8 cellular contexts compared by ENCODE assay signal in the genomic region with DNA sequence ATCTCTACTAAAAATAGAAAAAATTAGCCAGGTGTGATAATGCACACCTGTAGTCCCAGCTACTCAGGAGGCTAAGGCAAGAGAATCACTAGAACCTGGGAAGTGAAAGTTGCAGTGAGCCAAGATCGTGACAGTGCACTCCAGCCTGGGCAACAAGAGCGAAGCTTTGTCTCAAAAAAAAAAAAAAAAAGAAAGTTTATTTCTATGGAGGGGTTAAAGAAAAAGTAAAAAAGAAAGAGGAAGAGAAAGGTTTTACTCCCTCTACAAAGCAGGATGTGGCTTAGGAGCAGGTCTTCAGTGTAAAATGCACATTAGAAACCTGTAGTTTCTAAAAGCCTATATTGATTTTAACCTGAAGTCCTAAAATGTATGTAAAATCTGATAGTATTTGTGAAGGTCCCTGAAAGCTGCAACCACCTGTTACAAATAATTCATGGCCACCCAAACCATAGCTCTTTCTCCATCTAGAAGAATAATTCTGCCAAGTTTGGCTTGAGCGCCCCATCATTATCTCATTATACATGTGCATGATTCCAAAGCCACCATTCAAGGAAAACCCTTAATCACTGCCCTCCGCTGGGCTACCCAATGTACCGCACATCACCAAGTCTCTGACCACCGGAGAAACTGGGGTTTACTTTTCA. TPM values are rescaled to one million over a fixed set of nuclear protein-coding genes. Genes with fewer than 3 reads are reported as not detected.
DNase-seq lines count a peak whose midpoint lies in the region; ATAC-seq and TF ChIP-seq lines count a peak whose summit lies in the region.

No MANE protein-coding gene starts in this region.

- no peak overlapping the region for H3K27ac ChIP-seq in RWPE2 (ENCODE audit: poor library complexity, severe bottlenecking)

- no peaks in the 10 kb centered on the region for H3K27me3 ChIP-seq in BE2C
- no peaks in the 10 kb centered on the region for H3K27me3 ChIP-seq in RWPE2 (ENCODE audit: insufficient read depth, poor library complexity, severe bottlenecking)

- ATAC-seq in GM19395 (IDR thresholded peaks at IDR 0.05; ENCODE audit: unreplicated experiment) (peak; percentile 38), RWPE2 (ENCODE audit: low read depth) (no peak), HG03280 (IDR thresholded peaks at IDR 0.05; ENCODE audit: unreplicated experiment) (no peak), Right ventricle myocardium inferior (no peak)

- intact Hi-C loops in Right ventricle myocardium inferior (cut with DNase I), result loop anchor here (5.0 kb wide), 1 partner anchor 72 kb away; no protein-coding TSS in a partner anchor

- H3K36me3 ChIP-seq in BE2C (peaks cover 4% of the 10 kb centered on the region; the same call in 1 of the 2 replicates), RWPE2 (ENCODE audit: low read depth) (no peaks in the 10 kb centered on the region)

- TF ChIP-seq CTCF in BE2C (IDR thresholded peaks at IDR 0.05; ENCODE audit: low read depth, low read length) (peak; percentile 53), RWPE2 (IDR thresholded peaks at IDR 0.05; ENCODE audit: poor library complexity, severe bottlenecking) (peak; percentile 16)

- H3K9me3 ChIP-seq in BE2C, result no peaks in the 10 kb centered on the region
- H3K9me3 ChIP-seq in RWPE2 (ENCODE audit: severe bottlenecking), result no peaks in the 10 kb centered on the region

- no peak overlapping the region for H3K4me3 ChIP-seq in BE2C (ENCODE audit: low read depth, low read length)
- H3K4me3 ChIP-seq in RWPE2 (ENCODE audit: severe bottlenecking), result no peak overlapping the region

- DNase-seq in BE2C (peak; percentile 54), RWPE2 (ENCODE audit: low spot score) (no peak), glomerular visceral epithelial cell (ENCODE audit: extremely low spot score) (peak; percentile 16), NCI-H446 treated with DMSO at 0.1 percent for 48 hours (lab: John Stamatoyannopoulos, UW) (no peak), Right ventricle myocardium inferior (ENCODE audit: missing footprints) (no peak)
- no peak for DNase-seq in activated CD4-positive, CD25-positive, alpha-beta regulatory T cell (lab: John Stamatoyannopoulos, UW)

- peaks cover 6% of the 10 kb centered on the region for H3K4me1 ChIP-seq in BE2C
- peaks cover 8% of the 10 kb centered on the region for H3K4me1 ChIP-seq in RWPE2 (ENCODE audit: insufficient read depth, poor library complexity, severe bottlenecking)

RNA-seq across cellular contexts. Expression of a gene that starts 3.4 kb away (rescaled TPM):
- 9.7 TPM for polyA plus RNA-seq in BE2C (2012; ENCODE audit: insufficient read depth, insufficient read length, low read depth)
- 24.2 TPM for total RNA-seq in Right ventricle myocardium inferior

RNA-seq across cellular contexts. Expression of a gene that starts 14.1 kb away (rescaled TPM):
- polyA plus RNA-seq in BE2C (2012; ENCODE audit: insufficient read depth, insufficient read length, low read depth), result 35.8 TPM
- 21.8 TPM for total RNA-seq in Right ventricle myocardium inferior

Comparison
In these comparisons a context has a peak if more than half of its experiments do, and no peak if none do; other contexts are left out.
1. DNase-seq: peak in BE2C (single experiment) and glomerular visceral epithelial cell (single experiment); none in RWPE2 (single experiment), activated CD4-positive, CD25-positive, alpha-beta regulatory T cell (0 of 4), NCI-H446 treated with DMSO at 0.1 percent for 48 hours (single experiment) and Right ventricle myocardium inferior (single experiment).